In the genomic region with DNA sequence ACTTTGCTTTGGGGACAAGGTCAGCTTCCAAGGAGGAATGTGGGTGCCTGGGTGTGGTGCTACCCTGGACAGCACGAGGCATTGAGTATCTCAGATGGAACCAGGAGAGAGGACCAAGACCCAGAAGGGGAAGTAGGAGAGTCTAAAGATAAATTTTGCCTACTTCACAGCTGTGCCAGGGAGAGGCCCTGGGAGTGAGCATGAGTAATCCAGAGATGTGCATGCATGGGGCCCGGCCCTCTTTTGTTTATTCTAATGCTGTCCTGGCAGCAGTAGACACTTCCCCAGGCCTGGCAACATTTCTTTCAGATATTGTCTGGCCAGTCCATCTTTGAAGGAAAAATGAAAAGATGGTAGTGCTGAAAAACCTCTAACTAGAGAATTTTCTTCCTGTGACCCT, we compare ENCODE assay signal across 12 cellular contexts. TPM values are rescaled to one million over a fixed set of nuclear protein-coding genes. Genes with fewer than 3 reads are reported as not detected.
DNase-seq lines count a peak whose midpoint lies in the region; ATAC-seq and TF ChIP-seq lines count a peak whose summit lies in the region.
"Had no signal": no experiment of that assay in that cellular context is flagged by ENCODE, and none has a peak within 500 bp of the region (broad histone marks: within the 10 kb centered on the region; RNA-seq: fewer than 3 reads in every experiment).

No MANE protein-coding gene starts in this region.

- H3K4me3 ChIP-seq in AG04450 (ENCODE audit: low read depth, low read length), result no peak overlapping the region
- H3K4me3 ChIP-seq in choroid plexus epithelial cell (ENCODE audit: low read depth, low read length), result no peak overlapping the region

- DNase-seq in AG04450 (ENCODE audit: low read depth, low spot score), result peak; percentile 13
- DNase-seq in LHCN-M2 (ENCODE audit: low read depth), result peak; percentile 79
- DNase-seq in choroid plexus epithelial cell (ENCODE audit: low read depth), result peak; percentile 52
- peak; percentile 43 for DNase-seq in medulla oblongata (ENCODE audit: extremely low spot score)
- no peak for DNase-seq in RPMI8226
- DNase-seq in NCI-H187 treated with DMSO at 0.1 percent for 48 hours (lab: John Stamatoyannopoulos, UW), result no peak
- DNase-seq: activated naive CD8-positive, alpha-beta T cell treated with anti-CD3 and anti-CD28 coated beads, Interleukin-2, amount 10 ng/mL, durations not matched to agents 7 days and 5 days; NCI-H1694; stimulated activated naive CD8-positive, alpha-beta T cell treated with anti-CD3 and anti-CD28 coated beads, Interleukin-15, Interleukin-2, amounts not matched to agents 100 U/mL and 50 U/mL, for 24 hours had no signal

- CTCF ChIA-PET in AG04450 (lab: Charles Lee), result interaction anchor here (0.6 kb wide), 1 partner anchor 138 kb away, joined by 5 read pairs; no protein-coding TSS in a partner anchor

- no peak overlapping the region for H3K27ac ChIP-seq in AG04450 (ENCODE audit: low read depth, low read length)
- H3K27ac ChIP-seq: C4-2B had no signal

- ATAC-seq in GM21390 (IDR thresholded peaks at IDR 0.05; ENCODE audit: unreplicated experiment) (no peak), GM21360 (IDR thresholded peaks at IDR 0.05; ENCODE audit: unreplicated experiment) (no peak)
- ATAC-seq: stimulated activated naive CD8-positive, alpha-beta T cell treated with anti-CD3 and anti-CD28 coated beads, Interleukin-15, Interleukin-2, amounts not matched to agents 100 U/mL and 50 U/mL, for 24 hours had no signal

- no peak for TF ChIP-seq CTCF in AG04450 (IDR thresholded peaks at IDR 0.05; ENCODE audit: low read depth, low read length)
- TF ChIP-seq CTCF in choroid plexus epithelial cell (conservative IDR thresholded peaks at IDR 0.05; ENCODE audit: low read depth, low read length), result no peak

- H3K27me3 ChIP-seq in AG04450 (ENCODE audit: control insufficient read depth, insufficient read depth, low read length), result no peaks in the 10 kb centered on the region

- no peaks in the 10 kb centered on the region for H3K9me3 ChIP-seq in AG04450 (ENCODE audit: control insufficient read depth, insufficient read depth, low read length)

- POLR2A ChIA-PET in AG04450 (lab: Yijun Ruan, JAX), result no interaction called here

RNA-seq across cellular contexts. Expression of gene GNPNAT1, which starts 49.5 kb away (rescaled TPM):
- polyA plus RNA-seq in AG04450 (2011; rRNA removed), result 40.7 and 47.2 TPM in 2 replicates
- polyA minus RNA-seq in AG04450 (2011; rRNA and poly(A)+ RNA removed), result 17.3 and 20.5 TPM in 2 replicates
- 38.1 and 40.2 TPM in 2 replicates for total RNA-seq in LHCN-M2 (2014; rRNA removed)
- polyA plus RNA-seq in LHCN-M2 (2012), result 22.2 TPM

Comparison
In these comparisons a context has a peak if more than half of its experiments do, and no peak if none do; other contexts are left out.
1. DNase-seq: peak in AG04450 (single experiment), LHCN-M2 (single experiment), choroid plexus epithelial cell (single experiment) and medulla oblongata (single experiment); none in RPMI8226 (single experiment) and NCI-H187 treated with DMSO at 0.1 percent for 48 hours (single experiment).